8 cellular contexts compared by ENCODE assay signal in genomic region chr16:31868701-31869167, GRCh38. TPM values are rescaled to one million over a fixed set of nuclear protein-coding genes. Genes with fewer than 3 reads are reported as not detected.
DNase-seq lines count a peak whose midpoint lies in the region; ATAC-seq and TF ChIP-seq lines count a peak whose summit lies in the region.

No MANE protein-coding gene starts in this region.

- ATAC-seq in GM21526 (IDR thresholded peaks at IDR 0.05; ENCODE audit: low FRiP score, unreplicated experiment) (peak; percentile 49), heart right ventricle (peak; percentile 38 to 78 (median 66)), aorta (ENCODE audit: low FRiP score) (peak; percentile 72)
- peak; percentile 27 for ATAC-seq in activated naive CD8-positive, alpha-beta T cell treated with anti-CD3 and anti-CD28 coated beads, Interleukin-2, amount 10 ng/mL, durations not matched to agents 7 days and 5 days (ENCODE audit: low read depth)

- peak overlapping the region; percentile 76 for H3K4me3 Mint-ChIP-seq in activated naive CD8-positive, alpha-beta T cell treated with anti-CD3 and anti-CD28 coated beads, Interleukin-2, amount 10 ng/mL, durations not matched to agents 7 days and 5 days

- H3K9me3 ChIP-seq in heart right ventricle (no peaks in the 10 kb centered on the region), aorta (ENCODE audit: control insufficient read depth, low read length) (no peaks in the 10 kb centered on the region)

- H3K36me3 ChIP-seq in heart right ventricle, result no peaks in the 10 kb centered on the region
- no peaks in the 10 kb centered on the region for H3K36me3 ChIP-seq in aorta (ENCODE audit: control insufficient read depth in 1 of 2, insufficient read depth in 2 of 2, low read length in 1 of 2)

- no peak for TF ChIP-seq POLR2A in NB4 (IDR thresholded peaks at IDR 0.05; ENCODE audit: extremely low read depth, insufficient read length)

- H3K27ac Mint-ChIP-seq in activated naive CD8-positive, alpha-beta T cell treated with anti-CD3 and anti-CD28 coated beads, Interleukin-2, amount 10 ng/mL, durations not matched to agents 7 days and 5 days, result peak overlapping the region; percentile 89

- H3K27me3 ChIP-seq in heart right ventricle, result peaks cover 0 to 4% (median 0%) of the 10 kb centered on the region in 7 donors
- H3K27me3 ChIP-seq in aorta (ENCODE audit: control insufficient read depth in 1 of 2, insufficient read depth in 2 of 2, low read length in 1 of 2), result no peaks in the 10 kb centered on the region

- no peaks in the 10 kb centered on the region for H3K9me3 Mint-ChIP-seq in activated naive CD8-positive, alpha-beta T cell treated with anti-CD3 and anti-CD28 coated beads, Interleukin-2, amount 10 ng/mL, durations not matched to agents 7 days and 5 days

- H3K4me1 ChIP-seq in heart right ventricle (peaks cover 0 to 36% (median 8%) of the 10 kb centered on the region in 9 donors), aorta (ENCODE audit: control insufficient read depth in 1 of 2, insufficient read depth in 2 of 2, low read length in 2 of 2) (no peaks in the 10 kb centered on the region)

- no peaks in the 10 kb centered on the region for H3K36me3 Mint-ChIP-seq in activated naive CD8-positive, alpha-beta T cell treated with anti-CD3 and anti-CD28 coated beads, Interleukin-2, amount 10 ng/mL, durations not matched to agents 7 days and 5 days

- TF ChIP-seq CTCF in NB4 (IDR thresholded peaks at IDR 0.05; ENCODE audit: low read depth, low read length) (peak; percentile 39), heart right ventricle (IDR thresholded peaks at IDR 0.05) (peak; percentile 74 to 91 (median 83))

- no peaks in the 10 kb centered on the region for H3K27me3 Mint-ChIP-seq in activated naive CD8-positive, alpha-beta T cell treated with anti-CD3 and anti-CD28 coated beads, Interleukin-2, amount 10 ng/mL, durations not matched to agents 7 days and 5 days

- peak overlapping the region in 4 of 10 donors; percentile 0 to 93 (median 36) for H3K27ac ChIP-seq in heart right ventricle
- no peak overlapping the region for H3K27ac ChIP-seq in aorta (ENCODE audit: low read depth in 1 of 2, low read length in 2 of 2)

- 13 to 18% methylated on average over 8 of the region's 8 CpGs for WGBS in heart right ventricle, 2 donors
- 10 to 11% methylated on average over 8 of the region's 8 CpGs for whole genome bisulfite sequencing in aorta, 2 donors

- POLR2A ChIA-PET in activated naive CD8-positive, alpha-beta T cell treated with anti-CD3 and anti-CD28 coated beads, Interleukin-2, amount 10 ng/mL, durations not matched to agents 7 days and 5 days (lab: Charles Lee), result interaction anchor here (0.6 to 1.9 kb wide), 8 partner anchors 9 to 795 kb away, joined by 3 to 7 read pairs (median 4); partner anchors contain the start of genes ARMC5, PYCARD, ZNF646 and ZNF668

- intact Hi-C loops in heart right ventricle (cut with DNase I), result loop anchor here in 7 of 10 donors (2.0 to 10.0 kb wide), 8 partner anchors 364 to 884 kb away; partner anchors contain the start of genes HSD3B7 (in 5 of the 7), ARMC5 (in 2 of the 7) and RUSF1 (in 1 of the 7)
- intact Hi-C loops in aorta (cut with DNase I), result loop anchor here (5.0 kb wide), 3 partner anchors 686 to 886 kb away; partner anchors contain the start of genes FUS (in 1 of the 2) and HSD3B7 (in 1 of the 2)

- DNase-seq in COLO668 (lab: John Stamatoyannopoulos, UW; ENCODE audit: unreplicated experiment), result peak; percentile 77
- peak; percentile 75 for DNase-seq in NB4 (ENCODE audit: low read depth)
- peak; percentile 46 for DNase-seq in SW480 (ENCODE audit: low spot score)
- DNase-seq in activated naive CD8-positive, alpha-beta T cell treated with anti-CD3 and anti-CD28 coated beads, Interleukin-2, amount 10 ng/mL, durations not matched to agents 7 days and 5 days, result peak; percentile 73
- peak; percentile 63 to 82 for DNase-seq in heart right ventricle
- DNase-seq in putamen (ENCODE audit: low spot score), result peak; percentile 76
- peak; percentile 90 to 91 for DNase-seq in aorta

- peaks cover 33% of the 10 kb centered on the region for H3K4me1 Mint-ChIP-seq in activated naive CD8-positive, alpha-beta T cell treated with anti-CD3 and anti-CD28 coated beads, Interleukin-2, amount 10 ng/mL, durations not matched to agents 7 days and 5 days

- H3K4me3 ChIP-seq in NB4 (ENCODE audit: low read depth, low read length) (no peak overlapping the region), heart right ventricle (peak overlapping the region in 2 of 10 donors; percentile 20 to 22), aorta (ENCODE audit: low read length in 2 of 2) (no peak overlapping the region)

RNA-seq across cellular contexts. Expression of gene ZNF267, which starts 4.9 kb away (rescaled TPM):
- total RNA-seq in activated naive CD8-positive, alpha-beta T cell treated with anti-CD3 and anti-CD28 coated beads, Interleukin-2, amount 10 ng/mL, durations not matched to agents 7 days and 5 days, result 10 to 100 TPM; 60.9 to 62.6 TPM
- 10 to 100 TPM in 1 of 10 donors, 1 to 10 TPM in 9; 4.0 to 13.5 (median 5.7) TPM for total RNA-seq in heart right ventricle
- 1 to 10 TPM; 1.5 to 3.3 TPM for polyA plus RNA-seq in heart right ventricle
- 10 to 100 TPM; 17.4 to 17.7 TPM for total RNA-seq in aorta
- 1 to 10 TPM; 1.6 to 1.7 TPM for polyA plus RNA-seq in aorta
